29 cellular contexts compared by ENCODE assay signal in the genomic region with DNA sequence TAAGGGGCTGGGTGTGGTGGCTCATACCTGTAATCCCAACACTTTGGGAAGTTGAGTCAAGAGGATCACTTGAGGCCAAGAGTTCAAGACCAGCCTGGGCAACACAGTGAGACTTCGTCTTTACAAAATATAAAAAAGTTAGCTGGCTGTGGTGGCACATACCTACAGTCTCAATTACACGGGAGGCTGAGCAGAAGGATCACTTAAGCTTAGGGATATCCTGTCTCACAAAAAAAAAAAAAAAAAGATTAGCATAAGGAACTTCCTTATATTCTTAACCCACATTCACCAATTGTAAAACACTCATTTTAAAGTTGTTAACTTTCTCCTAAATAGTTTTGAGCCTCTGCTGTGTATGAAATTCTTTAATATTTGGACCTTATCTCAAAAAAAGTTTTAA.
"Had no signal": no experiment of that assay in that cellular context is flagged by ENCODE, and none has a peak within 500 bp of the region (broad histone marks: within the 10 kb centered on the region; RNA-seq: fewer than 3 reads in every experiment).

No MANE protein-coding gene starts in this region.

- H3K4me1 ChIP-seq: esophagus squamous epithelium, heart right ventricle had no signal

- H3K27me3 ChIP-seq: brain microvascular endothelial cell, dorsolateral prefrontal cortex, esophagus squamous epithelium, gastroesophageal sphincter, heart right ventricle had no signal

- H3K27ac ChIP-seq: brain microvascular endothelial cell, coronary artery, dorsolateral prefrontal cortex, esophagus squamous epithelium, gastroesophageal sphincter, heart right ventricle, WERI-Rb-1 had no signal

- H3K9me3 ChIP-seq: esophagus squamous epithelium, gastroesophageal sphincter, heart right ventricle had no signal

- ATAC-seq: activated CD4-positive, CD25-positive, alpha-beta regulatory T cell treated with anti-CD3 and anti-CD28 coated beads, Interleukin-2, amount 50 U/mL, for 24 hours; activated CD8-positive, alpha-beta T cell treated with anti-CD3 and anti-CD28 coated beads for 36 hours; activated T-cell treated with anti-CD3 and anti-CD28 coated beads, Interleukin-2, amount 50 U/mL, for 4 hours; activated T-helper 17 cell treated with anti-CD3 and anti-CD28 coated beads, Interleukin-2, amount 50 U/mL, for 72 hours; gastroesophageal sphincter; heart right ventricle; T-helper 17 cell had no signal

- H3K4me3 ChIP-seq: coronary artery, dorsolateral prefrontal cortex, esophagus squamous epithelium, gastroesophageal sphincter, heart right ventricle had no signal

- DNase-seq: activated B cell treated with CpG ODN at 0.5 μM for 24 hours; activated CD4-positive, alpha-beta T cell treated with anti-CD3 and anti-CD28 coated beads for 48 hours; activated CD4-positive, alpha-beta T cell treated with anti-CD3 and anti-CD28 coated beads, Interleukin-2, amount 50 U/mL, for 1 hour; activated CD4-positive, alpha-beta T cell treated with anti-CD3 and anti-CD28 coated beads, Interleukin-2, amount 50 U/mL, for 48 hours; activated CD8-positive, alpha-beta memory T cell treated with anti-CD3 and anti-CD28 coated beads for 24 hours; activated CD8-positive, alpha-beta T cell treated with anti-CD3 and anti-CD28 coated beads for 36 hours; activated effector memory CD4-positive, alpha-beta T cell treated with Interleukin-2 at 50 U/mL for 16 hours; activated gamma-delta T cell treated with Interleukin-2 at 50 U/mL for 16 hours; activated naive CD4-positive, alpha-beta T cell treated with anti-CD3 and anti-CD28 coated beads, Interleukin-2, amount 50 U/mL, for 16 hours; activated naive CD4-positive, alpha-beta T cell treated with Interleukin-2 at 50 U/mL for 16 hours; activated T-cell treated with anti-CD3 and anti-CD28 coated beads, Interleukin-2, amount 50 U/mL, for 4 hours; amniotic stem cell; anterior cingulate cortex; brain microvascular endothelial cell; dorsolateral prefrontal cortex; effector memory CD4-positive, alpha-beta T cell; endodermal cell; erythroblast; esophagus squamous epithelium; foreskin melanocyte; heart right ventricle; T-helper 1 cell; T-helper 17 cell; T1000; WERI-Rb-1 had no signal

- H3K36me3 ChIP-seq: brain microvascular endothelial cell had no signal
